ENCODE assay signal across 17 cellular contexts in genomic region chr11:1570001-1570453, GRCh38. TPM values are rescaled to one million over a fixed set of nuclear protein-coding genes. Genes with fewer than 3 reads are reported as not detected.
DNase-seq lines count a peak whose midpoint lies in the region; ATAC-seq, FAIRE-seq and TF ChIP-seq lines count a peak whose summit lies in the region.
"Had no signal": no experiment of that assay in that cellular context is flagged by ENCODE, and none has a peak within 500 bp of the region (broad histone marks: within the 10 kb centered on the region; RNA-seq: fewer than 3 reads in every experiment).

No MANE protein-coding gene starts in this region.

- no peak overlapping the region for H4K5ac ChIP-seq in H1 (ENCODE audit: insufficient read length, low read depth, low read length)

- no peaks in the 10 kb centered on the region for H3K4me1 Mint-ChIP-seq in nephron
- H3K4me1 Mint-ChIP-seq in type B pancreatic cell (ENCODE audit: unreplicated experiment), result peaks cover 5% of the 10 kb centered on the region
- peaks cover 4% of the 10 kb centered on the region for H3K4me1 Mint-ChIP-seq in activated CD4-positive, alpha-beta T cell treated with anti-CD3 and anti-CD28 coated beads, Interleukin-2, amount 10 ng/mL, durations not matched to agents 24 days and 14 days

- H3K14ac ChIP-seq in H1 (ENCODE audit: insufficient read length), result no peak overlapping the region

- peaks cover 55% of the 10 kb centered on the region for H3K27me3 Mint-ChIP-seq in nephron (ENCODE audit: low read depth)
- peaks cover 22% of the 10 kb centered on the region for H3K27me3 Mint-ChIP-seq in type B pancreatic cell
- H3K27me3 Mint-ChIP-seq in activated CD4-positive, alpha-beta T cell treated with anti-CD3 and anti-CD28 coated beads, Interleukin-2, amount 10 ng/mL, durations not matched to agents 24 days and 14 days, result peaks cover 27% of the 10 kb centered on the region

- peak overlapping the region; percentile 80 for H4K91ac ChIP-seq in H1 (replicated peaks; ENCODE audit: insufficient read length, low read length)

- H3K23me2 ChIP-seq in H1 (ENCODE audit: low read depth, low read length), result no peaks in the 10 kb centered on the region; the same call in 1 of the 2 replicates

- no peaks in the 10 kb centered on the region for H3K36me3 Mint-ChIP-seq in nephron (ENCODE audit: low read depth)
- no peaks in the 10 kb centered on the region for H3K36me3 Mint-ChIP-seq in type B pancreatic cell
- no peaks in the 10 kb centered on the region for H3K36me3 Mint-ChIP-seq in activated CD4-positive, alpha-beta T cell treated with anti-CD3 and anti-CD28 coated beads, Interleukin-2, amount 10 ng/mL, durations not matched to agents 24 days and 14 days (ENCODE audit: low read depth)

- TF ChIP-seq RAD21 in H1 (IDR thresholded peaks at IDR 0.05 in 1 of 2, conservative IDR thresholded peaks at IDR 0.05 in 1 of 2; ENCODE audit: low read depth in 2 of 2, low read length in 2 of 2), result no peak

- no peak overlapping the region for H4K8ac ChIP-seq in H1 (ENCODE audit: extremely low read depth, insufficient read depth, low read length)

- H3K9me3 Mint-ChIP-seq in nephron (no peaks in the 10 kb centered on the region), type B pancreatic cell (no peaks in the 10 kb centered on the region)
- no peaks in the 10 kb centered on the region for H3K9me3 Mint-ChIP-seq in activated CD4-positive, alpha-beta T cell treated with anti-CD3 and anti-CD28 coated beads, Interleukin-2, amount 10 ng/mL, durations not matched to agents 24 days and 14 days

- H2BK15ac ChIP-seq in H1 (ENCODE audit: low read length), result peak overlapping the region; percentile 29; the same call in 1 of the 2 replicates

- H3K4me3 ChIP-seq in left ventricle myocardium inferior (peak overlapping the region; percentile 82), H1 (ENCODE audit: extremely low read depth in 1 of 4, insufficient read depth in 2 of 4, low read depth in 3 of 4, low read length in 4 of 4) (no peak overlapping the region)
- H3K4me3 ChIP-seq: SJSA1 had no signal

- peak overlapping the region; percentile 92; the same call in 1 of the 2 replicates for H2BK12ac ChIP-seq in H1 (ENCODE audit: low read depth, low read length)

- no peaks in the 10 kb centered on the region for H3K27me3 ChIP-seq in left ventricle myocardium inferior (ENCODE audit: low read depth)
- peaks cover 18 to 47% (median 45%) of the 10 kb centered on the region in 4 experiments for H3K27me3 ChIP-seq in H1 (replicated peaks in 1 of 4; ENCODE audit: control insufficient read depth in 3 of 4, extremely low read depth in 1 of 4, insufficient read depth in 3 of 4, low read length in 3 of 4)

- no peak overlapping the region for H3K9ac ChIP-seq in H1 (replicated peaks in 1 of 4; ENCODE audit: extremely low read depth in 1 of 4, low read depth in 3 of 4, low read length in 3 of 4)

- POLR2A ChIA-PET in H1 (lab: Charles Lee; ENCODE audit: partially characterized antibody), result interaction anchor here (0.9 to 6.9 kb wide), 6 partner anchors 13 to 350 kb away, joined by 3 to 58 read pairs (median 5); no protein-coding TSS in a partner anchor

- H3K56ac ChIP-seq in H1 (replicated peaks; ENCODE audit: insufficient read length, low read depth, low read length), result no peak overlapping the region

- no peak overlapping the region for H2AFZ ChIP-seq in H1 (ENCODE audit: low read length)

- no peaks in the 10 kb centered on the region for H3K79me1 ChIP-seq in H1 (ENCODE audit: low read depth, low read length)

- peak overlapping the region; percentile 80 for H3K27ac ChIP-seq in left ventricle myocardium inferior (replicated peaks)
- H3K27ac ChIP-seq in H1 (ENCODE audit: low read depth, low read length), result no peak overlapping the region
- H3K27ac ChIP-seq: SJSA1 had no signal

- intact Hi-C loops in left ventricle myocardium inferior (cut with micrococcal nuclease), result no loop called here
- intact Hi-C loops in left cardiac atrium (cut with DNase I), result no loop called here
- intact Hi-C loops in activated CD4-positive, alpha-beta T cell treated with anti-CD3 and anti-CD28 coated beads, Interleukin-2, amount 10 ng/mL, durations not matched to agents 24 days and 14 days (cut with micrococcal nuclease), result loop anchor here (5.0 to 10.0 kb wide), 2 partner anchors 185 to 282 kb away; partner anchors contain the start of genes BRSK2 and LSP1

- H3K4me1 ChIP-seq in left ventricle myocardium inferior (peaks cover 86% of the 10 kb centered on the region), H1 (replicated peaks in 1 of 4; ENCODE audit: control insufficient read depth in 3 of 4, insufficient read depth in 4 of 4, low read length in 3 of 4) (peaks cover 0 to 52% (median 35%) of the 10 kb centered on the region in 4 experiments; a peak in 6 of 7 replicates)

- TF ChIP-seq CTCF in left ventricle myocardium inferior (IDR thresholded peaks at IDR 0.05; ENCODE audit: borderline replicate concordance) (no peak), H1 (IDR thresholded peaks at IDR 0.05; ENCODE audit: control extremely low read depth in 1 of 3, insufficient read depth in 1 of 3, low read depth in 1 of 3, low read length in 3 of 3) (no peak), nephron (IDR thresholded peaks at IDR 0.05; ENCODE audit: unreplicated experiment in 3 of 3) (no peak), type B pancreatic cell (conservative IDR thresholded peaks at IDR 0.05) (no peak)

- CTCF ChIA-PET in H1 (lab: Charles Lee; ENCODE audit: partially characterized antibody), result interaction anchor here (0.9 to 9.1 kb wide), 5 partner anchors 15 to 55 kb away, joined by 3 to 100 read pairs (median 6); no protein-coding TSS in a partner anchor

- no peak for ATAC-seq in left cardiac atrium

- H2AK5ac ChIP-seq in H1 (ENCODE audit: low read depth, low read length), result no peak overlapping the region

- peak overlapping the region; percentile 47 to 70 (median 70) for H3K4me3 Mint-ChIP-seq in nephron
- peak overlapping the region; percentile 74 for H3K4me3 Mint-ChIP-seq in type B pancreatic cell
- H3K4me3 Mint-ChIP-seq in activated CD4-positive, alpha-beta T cell treated with anti-CD3 and anti-CD28 coated beads, Interleukin-2, amount 10 ng/mL, durations not matched to agents 24 days and 14 days, result no peak overlapping the region

- H3K9me3 ChIP-seq in left ventricle myocardium inferior (replicated peaks), result no peaks in the 10 kb centered on the region
- H3K9me3 ChIP-seq in H1 (ENCODE audit: insufficient read depth in 2 of 2, low read depth in 1 of 2, low read length in 1 of 2), result no peaks in the 10 kb centered on the region
- H3K9me3 ChIP-seq: SJSA1 had no signal

- DNase-seq in left ventricle myocardium inferior (no peak), left cardiac atrium (no peak), H1 (ENCODE audit: low read depth in 1 of 2, low spot score in 2 of 2) (no peak), type B pancreatic cell (ENCODE audit: extremely low spot score, unreplicated experiment) (no peak), AML-193 (lab: John Stamatoyannopoulos, UW) (no peak)
- DNase-seq in stimulated activated CD4-positive, alpha-beta T cell treated with anti-CD3 and anti-CD28 coated beads, Interleukin-4, amount 100 ng/mL, for 24 hours, result no peak
- no peak for DNase-seq in activated CD4-positive, alpha-beta T cell treated with anti-CD3 and anti-CD28 coated beads, Interleukin-2, amount 10 ng/mL, durations not matched to agents 24 days and 14 days
- DNase-seq: activated CD8-positive, alpha-beta memory T cell treated with anti-CD3 and anti-CD28 coated beads, Interleukin-2, amount 50 U/mL, for 48 hours; NCI-H2081 treated with DMSO at 0.1 percent for 48 hours; NK-92 treated with Interleukin-12 subunit alpha and Interleukin-12 subunit beta, amount 100 ng/mL, for 24 hours; occipital lobe; stimulated activated CD8-positive, alpha-beta memory T cell treated with anti-CD3 and anti-CD28 coated beads, Interleukin-4, amount 100 ng/mL, for 48 hours had no signal

- TF ChIP-seq EP300 in H1 (IDR thresholded peaks at IDR 0.05; ENCODE audit: borderline replicate concordance in 1 of 2, low read depth in 2 of 2, low read length in 2 of 2), result no peak

- peaks cover 4 to 22% of the 10 kb centered on the region in 2 experiments for H4K20me1 ChIP-seq in H1 (replicated peaks in 1 of 2; ENCODE audit: control insufficient read depth in 1 of 2, insufficient read depth in 2 of 2, low read length in 2 of 2)

- H3K23ac ChIP-seq in H1 (ENCODE audit: insufficient read length), result no peak overlapping the region

- H3K79me2 ChIP-seq in H1 (ENCODE audit: control insufficient read depth in 1 of 2, insufficient read depth in 2 of 2, low read length in 2 of 2), result no peaks in the 10 kb centered on the region

- H2BK20ac ChIP-seq in H1 (ENCODE audit: low read length), result peak overlapping the region; percentile 48; the same call in 1 of the 2 replicates

- peak overlapping the region in 1 of 3 experiments; percentile 61 for H3K27ac Mint-ChIP-seq in nephron
- H3K27ac Mint-ChIP-seq in type B pancreatic cell, result peak overlapping the region; percentile 84
- H3K27ac Mint-ChIP-seq in activated CD4-positive, alpha-beta T cell treated with anti-CD3 and anti-CD28 coated beads, Interleukin-2, amount 10 ng/mL, durations not matched to agents 24 days and 14 days, result no peak overlapping the region

- no peak for TF ChIP-seq POLR2A in H1 (IDR thresholded peaks at IDR 0.05; ENCODE audit: control extremely low read depth in 1 of 2, low read depth in 2 of 2, low read length in 2 of 2)

- WGBS in H1 (ENCODE audit: extremely low coverage in 1 of 2, insufficient coverage in 1 of 2, insufficient read length in 1 of 2, insufficient replicate concordance in 2 of 2, low coverage in 1 of 2, low lambda C conversion rate in 2 of 2, missing lambda C conversion rate in 1 of 2), 2 experiments, result 94% methylated on average over 10 of the region's 11 CpGs; no CpG with 5 or more reads in 1 of the 2 experiments

- H3K4ac ChIP-seq in H1 (replicated peaks; ENCODE audit: insufficient read length, low read depth, low read length), result no peak overlapping the region

- no peak overlapping the region for H2BK5ac ChIP-seq in H1 (ENCODE audit: low read depth, low read length)

- no peak overlapping the region for H2BK120ac ChIP-seq in H1 (replicated peaks; ENCODE audit: low read depth, low read length)

- H3K18ac ChIP-seq in H1 (ENCODE audit: extremely low read depth, low read length), result no peak overlapping the region; the same call in 1 of the 2 replicates

- no peak for FAIRE-seq in H1 (lab: Jason Lieb, UNC)
- FAIRE-seq: frontal cortex had no signal

- H3K4me2 ChIP-seq in H1 (ENCODE audit: insufficient read depth in 1 of 2, low read depth in 2 of 2, low read length in 2 of 2), result peak overlapping the region in 1 of 2 experiments; percentile 53; a peak in 1 of 4 replicates

- H3K36me3 ChIP-seq in left ventricle myocardium inferior, result no peaks in the 10 kb centered on the region
- H3K36me3 ChIP-seq in H1 (ENCODE audit: control insufficient read depth in 2 of 4, insufficient read depth in 4 of 4, low read length in 3 of 4), result no peaks in the 10 kb centered on the region
- H3K36me3 ChIP-seq: SJSA1 had no signal

RNA-seq across cellular contexts. Expression of gene DUSP8, which starts 2.0 kb away (rescaled TPM):
- total RNA-seq in left ventricle myocardium inferior (15.3 TPM), left cardiac atrium (10 to 100 TPM in 1 of 2 donors, 1 to 10 TPM in 1; 9.0 to 21.7 TPM), type B pancreatic cell (ENCODE audit: low replicate concordance) (8.4 and 16.1 TPM in 2 replicates)
- 2.1 and 2.8 TPM in 2 replicates for total RNA-seq in H1 (2021; fragmentation: NEBNext Ultra II Directional; extraction: Animal tissue kit (Norgen Biotek cat#: 25700))
- polyA plus RNA-seq in H1 (2011; rRNA removed), result 3.6 and 4.1 TPM in 2 replicates
- 2.4 TPM for polyA plus RNA-seq in H1 (2011; cell fraction: cytosol; rRNA removed)
- polyA plus RNA-seq in H1 (2011; cell fraction: nucleus; rRNA removed), result 4.9 TPM
- polyA plus RNA-seq in H1 (2012, experiment 1 of 2), result 2.1 to 5.2 TPM (median 4.3 TPM) in 4 replicates
- polyA plus RNA-seq in H1 (2012, experiment 2 of 2), result 1.3 TPM
- 1.7 TPM for polyA plus RNA-seq in H1 (2013, experiment 1 of 2)
- polyA plus RNA-seq in H1 (2013, experiment 2 of 2), result 2.1 TPM
- 0.90 and 5.2 TPM in 2 replicates for polyA minus RNA-seq in H1 (2011; rRNA and poly(A)+ RNA removed)
- polyA minus RNA-seq in H1 (2011; cell fraction: cytosol; rRNA and poly(A)+ RNA removed), result 2.0 TPM
- 1.7 TPM for polyA minus RNA-seq in H1 (2011; cell fraction: nucleus; rRNA and poly(A)+ RNA removed)
- total RNA-seq in activated CD4-positive, alpha-beta T cell treated with anti-CD3 and anti-CD28 coated beads, Interleukin-2, amount 10 ng/mL, durations not matched to agents 24 days and 14 days, result 0.86 and 1.6 TPM in 2 replicates

RNA-seq across cellular contexts. Expression of gene KRTAP5-1, which starts 15.1 kb away (rescaled TPM):
- total RNA-seq in left ventricle myocardium inferior (not detected), left cardiac atrium (not detected), type B pancreatic cell (ENCODE audit: low replicate concordance) (not detected in 2 replicates)
- total RNA-seq in H1 (2021; fragmentation: NEBNext Ultra II Directional; extraction: Animal tissue kit (Norgen Biotek cat#: 25700)), result not detected in 2 replicates
- not detected in 2 replicates for polyA plus RNA-seq in H1 (2011; rRNA removed)
- not detected for polyA plus RNA-seq in H1 (2011; cell fraction: cytosol; rRNA removed)
- not detected for polyA plus RNA-seq in H1 (2011; cell fraction: nucleus; rRNA removed)
- polyA plus RNA-seq in H1 (2012, experiment 1 of 2), result 0.27 TPM in 1 of 4 replicates, not detected in the others
- not detected for polyA plus RNA-seq in H1 (2012, experiment 2 of 2)
- polyA plus RNA-seq in H1 (2013, experiment 1 of 2), result not detected
- not detected for polyA plus RNA-seq in H1 (2013, experiment 2 of 2)
- not detected in 2 replicates for polyA minus RNA-seq in H1 (2011; rRNA and poly(A)+ RNA removed)
- polyA minus RNA-seq in H1 (2011; cell fraction: cytosol; rRNA and poly(A)+ RNA removed), result not detected
- not detected for polyA minus RNA-seq in H1 (2011; cell fraction: nucleus; rRNA and poly(A)+ RNA removed)
- not detected in 2 replicates for total RNA-seq in activated CD4-positive, alpha-beta T cell treated with anti-CD3 and anti-CD28 coated beads, Interleukin-2, amount 10 ng/mL, durations not matched to agents 24 days and 14 days
- total RNA-seq: frontal cortex, H4, kidney epithelial cell, occipital lobe, SJSA1 had no signal

RNA-seq across cellular contexts. Expression of gene KRTAP5-2, which starts 28.1 kb away (rescaled TPM):
- not detected for total RNA-seq in left ventricle myocardium inferior
- total RNA-seq in left cardiac atrium, result not detected
- not detected in 2 replicates for total RNA-seq in H1 (2021; fragmentation: NEBNext Ultra II Directional; extraction: Animal tissue kit (Norgen Biotek cat#: 25700))
- polyA plus RNA-seq in H1 (2011; rRNA removed), result not detected in 2 replicates
- not detected for polyA plus RNA-seq in H1 (2011; cell fraction: cytosol; rRNA removed)
- not detected for polyA plus RNA-seq in H1 (2011; cell fraction: nucleus; rRNA removed)
- 0.25 TPM in 1 of 4 replicates, not detected in the others for polyA plus RNA-seq in H1 (2012, experiment 1 of 2)
- polyA plus RNA-seq in H1 (2012, experiment 2 of 2), result not detected
- polyA plus RNA-seq in H1 (2013, experiment 1 of 2), result not detected
- not detected for polyA plus RNA-seq in H1 (2013, experiment 2 of 2)
- polyA minus RNA-seq in H1 (2011; rRNA and poly(A)+ RNA removed), result not detected in 2 replicates
- polyA minus RNA-seq in H1 (2011; cell fraction: cytosol; rRNA and poly(A)+ RNA removed), result not detected
- not detected for polyA minus RNA-seq in H1 (2011; cell fraction: nucleus; rRNA and poly(A)+ RNA removed)
- not detected in 2 replicates for total RNA-seq in type B pancreatic cell (ENCODE audit: low replicate concordance)
- not detected in 2 replicates for total RNA-seq in activated CD4-positive, alpha-beta T cell treated with anti-CD3 and anti-CD28 coated beads, Interleukin-2, amount 10 ng/mL, durations not matched to agents 24 days and 14 days
- total RNA-seq: frontal cortex, H4, kidney epithelial cell, occipital lobe, SJSA1 had no signal

RNA-seq across cellular contexts. Expression of gene KRTAP5-3, which starts 38.2 kb away (rescaled TPM):
- total RNA-seq in left ventricle myocardium inferior (not detected), left cardiac atrium (not detected), type B pancreatic cell (ENCODE audit: low replicate concordance) (not detected in 2 replicates)
- total RNA-seq in H1 (2021; fragmentation: NEBNext Ultra II Directional; extraction: Animal tissue kit (Norgen Biotek cat#: 25700)), result not detected in 2 replicates
- not detected in 2 replicates for polyA plus RNA-seq in H1 (2011; rRNA removed)
- not detected for polyA plus RNA-seq in H1 (2011; cell fraction: cytosol; rRNA removed)
- polyA plus RNA-seq in H1 (2011; cell fraction: nucleus; rRNA removed), result not detected
- not detected in 4 replicates for polyA plus RNA-seq in H1 (2012, experiment 1 of 2)
- not detected for polyA plus RNA-seq in H1 (2012, experiment 2 of 2)
- not detected for polyA plus RNA-seq in H1 (2013, experiment 1 of 2)
- not detected for polyA plus RNA-seq in H1 (2013, experiment 2 of 2)
- not detected in 2 replicates for polyA minus RNA-seq in H1 (2011; rRNA and poly(A)+ RNA removed)
- polyA minus RNA-seq in H1 (2011; cell fraction: cytosol; rRNA and poly(A)+ RNA removed), result not detected
- not detected for polyA minus RNA-seq in H1 (2011; cell fraction: nucleus; rRNA and poly(A)+ RNA removed)
- not detected in 2 replicates for total RNA-seq in activated CD4-positive, alpha-beta T cell treated with anti-CD3 and anti-CD28 coated beads, Interleukin-2, amount 10 ng/mL, durations not matched to agents 24 days and 14 days
- total RNA-seq: frontal cortex, H4, kidney epithelial cell, occipital lobe, SJSA1 had no signal

RNA-seq across cellular contexts. Expression of gene KRTAP5-4, which starts 51.9 kb away (rescaled TPM):
- total RNA-seq in left ventricle myocardium inferior (not detected), left cardiac atrium (not detected), type B pancreatic cell (ENCODE audit: low replicate concordance) (not detected in 2 replicates)
- total RNA-seq in H1 (2021; fragmentation: NEBNext Ultra II Directional; extraction: Animal tissue kit (Norgen Biotek cat#: 25700)), result not detected in 2 replicates
- polyA plus RNA-seq in H1 (2011; rRNA removed), result not detected in 2 replicates
- polyA plus RNA-seq in H1 (2011; cell fraction: cytosol; rRNA removed), result not detected
- polyA plus RNA-seq in H1 (2011; cell fraction: nucleus; rRNA removed), result not detected
- polyA plus RNA-seq in H1 (2012, experiment 1 of 2), result not detected in 4 replicates
- not detected for polyA plus RNA-seq in H1 (2012, experiment 2 of 2)
- polyA plus RNA-seq in H1 (2013, experiment 1 of 2), result not detected
- not detected for polyA plus RNA-seq in H1 (2013, experiment 2 of 2)
- polyA minus RNA-seq in H1 (2011; rRNA and poly(A)+ RNA removed), result not detected in 2 replicates
- polyA minus RNA-seq in H1 (2011; cell fraction: cytosol; rRNA and poly(A)+ RNA removed), result not detected
- polyA minus RNA-seq in H1 (2011; cell fraction: nucleus; rRNA and poly(A)+ RNA removed), result not detected
- not detected in 2 replicates for total RNA-seq in activated CD4-positive, alpha-beta T cell treated with anti-CD3 and anti-CD28 coated beads, Interleukin-2, amount 10 ng/mL, durations not matched to agents 24 days and 14 days
- total RNA-seq: frontal cortex, H4, kidney epithelial cell, occipital lobe, SJSA1 had no signal
